In genomic region chr7:55570939-55571338, GRCh38 we compare ENCODE assay signal across 8 cellular contexts. TPM values are rescaled to one million over a fixed set of nuclear protein-coding genes. Genes with fewer than 3 reads are reported as not detected.
DNase-seq lines count a peak whose midpoint lies in the region; ATAC-seq and TF ChIP-seq lines count a peak whose summit lies in the region.

No MANE protein-coding gene starts in this region.

- H3K27ac ChIP-seq in cardiac muscle cell (no peak overlapping the region), hepatocyte (peak overlapping the region; percentile 69)

- H3K4me2 ChIP-seq in hepatocyte: peak overlapping the region; percentile 80

- CTCF ChIA-PET in activated CD8-positive, alpha-beta T cell treated with anti-CD3 and anti-CD28 coated beads, Interleukin-2, amount 10 ng/mL, durations not matched to agents 7 days and 5 days (lab: Charles Lee): interaction anchor here (4.0 kb wide), 1 partner anchor 37 kb away, joined by 29 read pairs; no protein-coding TSS in a partner anchor

- peaks cover 2% of the 10 kb centered on the region for H3K27me3 Mint-ChIP-seq in activated CD8-positive, alpha-beta T cell treated with anti-CD3 and anti-CD28 coated beads, Interleukin-2, amount 10 ng/mL, durations not matched to agents 7 days and 5 days (ENCODE audit: low read depth)

- H3K4me1 Mint-ChIP-seq in activated CD8-positive, alpha-beta T cell treated with anti-CD3 and anti-CD28 coated beads, Interleukin-2, amount 10 ng/mL, durations not matched to agents 7 days and 5 days (ENCODE audit: low read depth): peaks cover 77% of the 10 kb centered on the region
- H3K4me1 Mint-ChIP-seq in stimulated activated effector memory CD8-positive, alpha-beta T cell treated with anti-CD3 and anti-CD28 coated beads, Interleukin-12 subunit alpha, Interleukin-12 subunit beta, amount 100 ng/mL, for 72 hours: peaks cover 78% of the 10 kb centered on the region

- peaks cover 14% of the 10 kb centered on the region for H3K36me3 Mint-ChIP-seq in activated CD8-positive, alpha-beta T cell treated with anti-CD3 and anti-CD28 coated beads, Interleukin-2, amount 10 ng/mL, durations not matched to agents 7 days and 5 days (ENCODE audit: low read depth)
- peaks cover 44% of the 10 kb centered on the region for H3K36me3 Mint-ChIP-seq in stimulated activated effector memory CD8-positive, alpha-beta T cell treated with anti-CD3 and anti-CD28 coated beads, Interleukin-12 subunit alpha, Interleukin-12 subunit beta, amount 100 ng/mL, for 72 hours

- intact Hi-C loops in Right ventricle myocardium superior (cut with DNase I): no loop called here

- POLR2A ChIA-PET in activated CD8-positive, alpha-beta T cell treated with anti-CD3 and anti-CD28 coated beads, Interleukin-2, amount 10 ng/mL, durations not matched to agents 7 days and 5 days (lab: Charles Lee): interaction anchor here (1.8 to 8.5 kb wide), 2 partner anchors 38 to 812 kb away, joined by 5 to 83 read pairs; partner anchors contain the start of gene SEC61G

- no peaks in the 10 kb centered on the region for H3K9me2 ChIP-seq in hepatocyte (replicated peaks; ENCODE audit: insufficient read depth)

- no peaks in the 10 kb centered on the region for H4K20me1 ChIP-seq in hepatocyte (ENCODE audit: insufficient read depth, poor library complexity, severe bottlenecking)

- 27% methylated on average over 5 of the region's 5 CpGs for WGBS in hepatocyte (ENCODE audit: low lambda C conversion rate, missing lambda C conversion rate)

- H3K36me3 ChIP-seq in cardiac muscle cell: no peaks in the 10 kb centered on the region
- H3K36me3 ChIP-seq in hepatocyte (replicated peaks; ENCODE audit: insufficient read depth, low read depth): no peaks in the 10 kb centered on the region

- H3K27me3 ChIP-seq in cardiac muscle cell: peaks cover 19% of the 10 kb centered on the region
- H3K27me3 ChIP-seq in hepatocyte: no peaks in the 10 kb centered on the region

- peak overlapping the region; percentile 70 for H3K4me3 ChIP-seq in cardiac muscle cell
- H3K4me3 ChIP-seq in hepatocyte: peak overlapping the region; percentile 99

- no peak for ATAC-seq in Right ventricle myocardium superior (ENCODE audit: poor library complexity)
- ATAC-seq in activated CD8-positive, alpha-beta T cell treated with anti-CD3 and anti-CD28 coated beads, Interleukin-2, amount 10 ng/mL, durations not matched to agents 7 days and 5 days: no peak
- no peak for ATAC-seq in stimulated activated effector memory CD8-positive, alpha-beta T cell treated with anti-CD3 and anti-CD28 coated beads, Interleukin-12 subunit alpha, Interleukin-12 subunit beta, amount 100 ng/mL, for 72 hours
- ATAC-seq in GM19328 (IDR thresholded peaks at IDR 0.05; ENCODE audit: unreplicated experiment): no peak
- no peak for ATAC-seq in HG02938 (IDR thresholded peaks at IDR 0.05; ENCODE audit: unreplicated experiment)

- no peaks in the 10 kb centered on the region for H3K9me3 Mint-ChIP-seq in activated CD8-positive, alpha-beta T cell treated with anti-CD3 and anti-CD28 coated beads, Interleukin-2, amount 10 ng/mL, durations not matched to agents 7 days and 5 days (ENCODE audit: insufficient read depth)
- H3K9me3 Mint-ChIP-seq in stimulated activated effector memory CD8-positive, alpha-beta T cell treated with anti-CD3 and anti-CD28 coated beads, Interleukin-12 subunit alpha, Interleukin-12 subunit beta, amount 100 ng/mL, for 72 hours: no peaks in the 10 kb centered on the region

- H3K4me1 ChIP-seq in cardiac muscle cell (ENCODE audit: low read depth) (no peaks in the 10 kb centered on the region), hepatocyte (ENCODE audit: insufficient read depth) (peaks cover 14% of the 10 kb centered on the region)

- peaks cover 44% of the 10 kb centered on the region for H3K79me2 ChIP-seq in hepatocyte

- H3K4me3 Mint-ChIP-seq in activated CD8-positive, alpha-beta T cell treated with anti-CD3 and anti-CD28 coated beads, Interleukin-2, amount 10 ng/mL, durations not matched to agents 7 days and 5 days: peak overlapping the region; percentile 91
- peak overlapping the region; percentile 81 for H3K4me3 Mint-ChIP-seq in stimulated activated effector memory CD8-positive, alpha-beta T cell treated with anti-CD3 and anti-CD28 coated beads, Interleukin-12 subunit alpha, Interleukin-12 subunit beta, amount 100 ng/mL, for 72 hours

- DNase-seq in cardiac muscle cell (ENCODE audit: low read depth in 1 of 2, low spot score in 1 of 2) (peak in 1 of 2 donors; percentile 69), Right ventricle myocardium superior (no peak), hepatocyte (ENCODE audit: low spot score) (no peak), midbrain (lab: John Stamatoyannopoulos, UW) (no peak)
- no peak for DNase-seq in activated CD8-positive, alpha-beta T cell treated with anti-CD3 and anti-CD28 coated beads, Interleukin-2, amount 10 ng/mL, durations not matched to agents 7 days and 5 days
- DNase-seq in stimulated activated effector memory CD8-positive, alpha-beta T cell treated with anti-CD3 and anti-CD28 coated beads, Interleukin-12 subunit alpha, Interleukin-12 subunit beta, amount 100 ng/mL, for 72 hours (ENCODE audit: low spot score in 2 of 2): no peak

- no peak for TF ChIP-seq CTCF in cardiac muscle cell (IDR thresholded peaks at IDR 0.05; ENCODE audit: low read depth, low read length)
- TF ChIP-seq CTCF in hepatocyte (IDR thresholded peaks at IDR 0.05; ENCODE audit: poor library complexity): no peak

- H3K27ac Mint-ChIP-seq in activated CD8-positive, alpha-beta T cell treated with anti-CD3 and anti-CD28 coated beads, Interleukin-2, amount 10 ng/mL, durations not matched to agents 7 days and 5 days: peak overlapping the region; percentile 44
- peak overlapping the region; percentile 93 for H3K27ac Mint-ChIP-seq in stimulated activated effector memory CD8-positive, alpha-beta T cell treated with anti-CD3 and anti-CD28 coated beads, Interleukin-12 subunit alpha, Interleukin-12 subunit beta, amount 100 ng/mL, for 72 hours

- H2AFZ ChIP-seq in hepatocyte: peak overlapping the region; percentile 86

- no peaks in the 10 kb centered on the region for H3K9me3 ChIP-seq in cardiac muscle cell (ENCODE audit: low read depth)
- no peaks in the 10 kb centered on the region for H3K9me3 ChIP-seq in hepatocyte (ENCODE audit: low read depth)

RNA-seq across cellular contexts. Expression of gene VOPP1, which starts 1.4 kb away (rescaled TPM):
- 19.3 and 21.3 TPM in 2 replicates for total RNA-seq in cardiac muscle cell
- polyA plus RNA-seq in cardiac muscle cell: 5.0 and 9.6 TPM in 2 replicates
- 21.8 TPM for total RNA-seq in Right ventricle myocardium superior
- 10 to 100 TPM; 44.5 to 45.3 TPM for total RNA-seq in activated CD8-positive, alpha-beta T cell treated with anti-CD3 and anti-CD28 coated beads, Interleukin-2, amount 10 ng/mL, durations not matched to agents 7 days and 5 days
- 20.0 and 25.3 TPM in 2 replicates for total RNA-seq in hepatocyte
- polyA plus RNA-seq in hepatocyte: 6.5 and 11.8 TPM in 2 replicates
